1 cellular context compared by ENCODE assay signal in the genomic region with DNA sequence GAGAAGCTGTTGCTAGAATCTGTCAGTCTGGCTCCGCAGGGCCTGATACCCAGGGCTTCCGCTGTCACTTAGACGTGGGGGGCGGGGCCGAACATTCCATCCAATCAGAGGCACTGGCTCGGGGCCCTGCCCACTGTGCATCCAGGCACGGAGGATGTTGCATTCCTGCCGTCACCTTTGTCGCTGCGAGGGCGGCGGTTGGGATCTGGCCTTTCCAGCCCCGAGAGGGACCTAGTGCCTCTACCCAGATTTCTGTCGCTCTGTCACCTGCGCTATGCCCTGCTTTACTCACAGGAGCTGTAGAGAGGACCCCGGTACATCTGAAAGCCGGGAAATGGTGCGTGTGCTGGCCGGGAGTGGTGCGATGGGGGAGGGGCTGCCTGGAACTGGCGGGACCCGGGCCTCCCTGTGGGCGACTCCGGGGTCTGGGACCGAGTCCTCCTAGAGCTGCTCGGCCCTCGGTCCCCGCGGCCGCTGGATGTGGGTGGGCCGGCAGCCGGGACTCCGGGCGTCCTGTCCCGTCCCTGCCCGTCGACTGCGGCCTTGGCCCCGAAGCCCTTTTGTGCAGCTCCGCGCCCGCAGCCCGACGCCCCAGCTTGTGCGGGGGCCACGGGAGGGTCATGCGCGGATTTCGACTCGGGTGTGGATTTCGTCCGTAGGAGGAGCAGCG.
TF ChIP-seq lines count a peak whose summit lies in the region.

Gene ZNF439, plus strand, starts transcription at position 133 of the 670 bp plus-strand sequence. Its CDS starts 142 bp downstream, at position 275.

TF ChIP-seq in SK-N-SH treated with all-trans-retinoic acid at 6 μM for 48 hours, 23 proteins besides CTCF, POLR2A, EP300 and RAD21 (continued from another document):
- TF ChIP-seq, protein P1, sequence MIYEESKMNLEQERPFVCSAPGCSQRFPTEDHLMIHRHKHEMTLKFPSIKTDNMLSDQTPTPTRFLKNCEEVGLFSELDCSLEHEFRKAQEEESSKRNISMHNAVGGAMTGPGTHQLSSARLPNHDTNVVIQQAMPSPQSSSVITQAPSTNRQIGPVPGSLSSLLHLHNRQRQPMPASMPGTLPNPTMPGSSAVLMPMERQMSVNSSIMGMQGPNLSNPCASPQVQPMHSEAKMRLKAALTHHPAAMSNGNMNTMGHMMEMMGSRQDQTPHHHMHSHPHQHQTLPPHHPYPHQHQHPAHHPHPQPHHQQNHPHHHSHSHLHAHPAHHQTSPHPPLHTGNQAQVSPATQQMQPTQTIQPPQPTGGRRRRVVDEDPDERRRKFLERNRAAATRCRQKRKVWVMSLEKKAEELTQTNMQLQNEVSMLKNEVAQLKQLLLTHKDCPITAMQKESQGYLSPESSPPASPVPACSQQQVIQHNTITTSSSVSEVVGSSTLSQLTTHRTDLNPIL (CRISPR knock-in tag; IDR thresholded peaks at IDR 0.05; ENCODE audit: low read depth), result no peak
- TF ChIP-seq OSR1 (CRISPR knock-in tag; IDR thresholded peaks at IDR 0.05) (no peak), ZNF70 (CRISPR knock-in tag; IDR thresholded peaks at IDR 0.05) (no peak), ESRRG (CRISPR knock-in tag; IDR thresholded peaks at IDR 0.05) (no peak), POU6F1 (CRISPR knock-in tag; IDR thresholded peaks at IDR 0.05; ENCODE audit: borderline replicate concordance, low read depth) (no peak), RARB (CRISPR knock-in tag; IDR thresholded peaks at IDR 0.05) (no peak), ZFP3 (CRISPR knock-in tag; IDR thresholded peaks at IDR 0.05) (no peak), BACH2 (CRISPR knock-in tag; IDR thresholded peaks at IDR 0.05; ENCODE audit: borderline replicate concordance) (no peak), ZC3H10 (CRISPR knock-in tag; IDR thresholded peaks at IDR 0.05) (no peak)
- TF ChIP-seq, protein P2, sequence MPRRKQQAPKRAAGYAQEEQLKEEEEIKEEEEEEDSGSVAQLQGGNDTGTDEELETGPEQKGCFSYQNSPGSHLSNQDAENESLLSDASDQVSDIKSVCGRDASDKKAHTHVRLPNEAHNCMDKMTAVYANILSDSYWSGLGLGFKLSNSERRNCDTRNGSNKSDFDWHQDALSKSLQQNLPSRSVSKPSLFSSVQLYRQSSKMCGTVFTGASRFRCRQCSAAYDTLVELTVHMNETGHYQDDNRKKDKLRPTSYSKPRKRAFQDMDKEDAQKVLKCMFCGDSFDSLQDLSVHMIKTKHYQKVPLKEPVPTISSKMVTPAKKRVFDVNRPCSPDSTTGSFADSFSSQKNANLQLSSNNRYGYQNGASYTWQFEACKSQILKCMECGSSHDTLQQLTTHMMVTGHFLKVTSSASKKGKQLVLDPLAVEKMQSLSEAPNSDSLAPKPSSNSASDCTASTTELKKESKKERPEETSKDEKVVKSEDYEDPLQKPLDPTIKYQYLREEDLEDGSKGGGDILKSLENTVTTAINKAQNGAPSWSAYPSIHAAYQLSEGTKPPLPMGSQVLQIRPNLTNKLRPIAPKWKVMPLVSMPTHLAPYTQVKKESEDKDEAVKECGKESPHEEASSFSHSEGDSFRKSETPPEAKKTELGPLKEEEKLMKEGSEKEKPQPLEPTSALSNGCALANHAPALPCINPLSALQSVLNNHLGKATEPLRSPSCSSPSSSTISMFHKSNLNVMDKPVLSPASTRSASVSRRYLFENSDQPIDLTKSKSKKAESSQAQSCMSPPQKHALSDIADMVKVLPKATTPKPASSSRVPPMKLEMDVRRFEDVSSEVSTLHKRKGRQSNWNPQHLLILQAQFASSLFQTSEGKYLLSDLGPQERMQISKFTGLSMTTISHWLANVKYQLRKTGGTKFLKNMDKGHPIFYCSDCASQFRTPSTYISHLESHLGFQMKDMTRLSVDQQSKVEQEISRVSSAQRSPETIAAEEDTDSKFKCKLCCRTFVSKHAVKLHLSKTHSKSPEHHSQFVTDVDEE (CRISPR knock-in tag; IDR thresholded peaks at IDR 0.05), result no peak
- TF ChIP-seq, protein P3, sequence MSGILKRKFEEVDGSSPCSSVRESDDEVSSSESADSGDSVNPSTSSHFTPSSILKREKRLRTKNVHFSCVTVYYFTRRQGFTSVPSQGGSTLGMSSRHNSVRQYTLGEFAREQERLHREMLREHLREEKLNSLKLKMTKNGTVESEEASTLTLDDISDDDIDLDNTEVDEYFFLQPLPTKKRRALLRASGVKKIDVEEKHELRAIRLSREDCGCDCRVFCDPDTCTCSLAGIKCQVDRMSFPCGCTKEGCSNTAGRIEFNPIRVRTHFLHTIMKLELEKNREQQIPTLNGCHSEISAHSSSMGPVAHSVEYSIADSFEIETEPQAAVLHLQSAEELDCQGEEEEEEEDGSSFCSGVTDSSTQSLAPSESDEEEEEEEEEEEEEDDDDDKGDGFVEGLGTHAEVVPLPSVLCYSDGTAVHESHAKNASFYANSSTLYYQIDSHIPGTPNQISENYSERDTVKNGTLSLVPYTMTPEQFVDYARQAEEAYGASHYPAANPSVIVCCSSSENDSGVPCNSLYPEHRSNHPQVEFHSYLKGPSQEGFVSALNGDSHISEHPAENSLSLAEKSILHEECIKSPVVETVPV (CRISPR knock-in tag; IDR thresholded peaks at IDR 0.05), result no peak
